ENCODE assay signal across 17 cellular contexts in the genomic region with DNA sequence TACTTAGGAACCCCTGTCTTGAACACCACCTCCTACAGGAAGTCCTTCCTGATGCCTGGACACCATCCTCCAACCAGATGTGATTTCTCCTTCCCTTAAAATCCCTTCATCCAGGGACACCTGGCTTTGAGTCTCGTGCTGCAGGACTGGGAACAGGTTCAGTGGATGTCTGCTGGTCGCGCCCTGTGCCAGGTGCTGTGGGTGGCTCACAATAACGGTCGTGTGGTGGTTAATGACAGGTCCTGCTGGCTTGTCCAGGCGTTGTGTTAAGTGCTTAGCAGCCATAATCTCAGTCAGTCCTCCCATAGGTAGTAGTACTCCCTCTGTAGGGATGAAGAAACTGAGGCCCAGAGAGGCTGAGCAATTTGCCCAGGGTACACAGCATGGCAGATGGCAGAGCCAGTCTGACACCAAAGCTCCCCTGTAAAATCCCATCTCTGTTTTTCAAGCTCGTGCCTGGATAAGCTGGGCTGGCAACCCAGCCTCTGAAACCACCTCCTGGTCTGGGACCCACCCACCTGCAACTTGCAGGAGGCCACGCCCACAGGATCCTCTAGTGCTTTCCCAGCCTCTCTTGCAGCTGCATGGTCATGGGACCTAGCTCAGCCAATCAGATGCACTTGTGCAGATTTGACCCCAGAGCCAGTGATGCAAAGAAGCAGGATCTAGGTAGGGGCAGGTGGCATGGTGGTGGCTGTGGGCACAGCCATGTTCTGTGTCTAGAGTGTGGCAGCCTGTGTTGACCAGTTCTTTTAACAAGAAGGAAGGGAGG.
DNase-seq lines count a peak whose midpoint lies in the region; ATAC-seq and TF ChIP-seq lines count a peak whose summit lies in the region.
"Had no signal": no experiment of that assay in that cellular context is flagged by ENCODE, and none has a peak within 500 bp of the region (broad histone marks: within the 10 kb centered on the region; RNA-seq: fewer than 3 reads in every experiment).

No MANE protein-coding gene starts in this region.

- no peak overlapping the region for H3K4me3 ChIP-seq in colonic mucosa
- H3K4me3 ChIP-seq in suprapubic skin: no peak overlapping the region
- H3K4me3 ChIP-seq in dorsolateral prefrontal cortex: no peak overlapping the region
- H3K4me3 ChIP-seq: GM23248, hepatocyte, pancreas had no signal

- no peak for ATAC-seq in HG03045 (IDR thresholded peaks at IDR 0.05; ENCODE audit: unreplicated experiment)
- ATAC-seq: left cardiac atrium, pancreas had no signal

- no peak for TF ChIP-seq POLR2A in suprapubic skin (IDR thresholded peaks at IDR 0.05)

- DNase-seq in stimulated activated CD4-positive, alpha-beta T cell treated with anti-CD3 and anti-CD28 coated beads, Interleukin-15, amount 100 ng/mL, for 24 hours: peak; percentile 19
- no peak for DNase-seq in stimulated activated CD4-positive, alpha-beta T cell treated with anti-CD3 and anti-CD28 coated beads, Interleukin-4, amount 100 ng/mL, for 24 hours
- DNase-seq in NAMALWA (ENCODE audit: low spot score) (peak; percentile 35), colonic mucosa (peak; percentile 60), suprapubic skin (ENCODE audit: low spot score in 2 of 2) (no peak), dorsolateral prefrontal cortex (no peak), NCI-H1417 treated with DMSO at 0.1 percent for 48 hours (lab: John Stamatoyannopoulos, UW) (no peak)
- DNase-seq: GM23248, left cardiac atrium, NCI-H1436, NCI-H446 treated with DMSO at 0.1 percent for 48 hours, OCI-M1, pancreas, SK-N-SH, trophoblast cell had no signal

- H3K27me3 ChIP-seq in colonic mucosa (no peaks in the 10 kb centered on the region), suprapubic skin (peaks cover 23% of the 10 kb centered on the region), dorsolateral prefrontal cortex (peaks cover 0 to 7% (median 0%) of the 10 kb centered on the region in 45 donors)
- H3K27me3 ChIP-seq: pancreas had no signal

- no peak for TF ChIP-seq EP300 in suprapubic skin (IDR thresholded peaks at IDR 0.05)

- H3K4me1 ChIP-seq in colonic mucosa: peaks cover 11% of the 10 kb centered on the region
- H3K4me1 ChIP-seq in suprapubic skin: peaks cover 62% of the 10 kb centered on the region

- H3K9ac ChIP-seq in colonic mucosa (ENCODE audit: low read depth in 2 of 2, low read length in 2 of 2): no peak overlapping the region
- H3K9ac ChIP-seq: GM23248, SK-N-SH had no signal

- H3K27ac ChIP-seq in colonic mucosa: peak overlapping the region; percentile 18
- peak overlapping the region; percentile 55 for H3K27ac ChIP-seq in suprapubic skin
- H3K27ac ChIP-seq in dorsolateral prefrontal cortex: no peak overlapping the region
- H3K27ac ChIP-seq: GM23248, hepatocyte had no signal

- H3K36me3 ChIP-seq in colonic mucosa: no peaks in the 10 kb centered on the region
- H3K36me3 ChIP-seq in suprapubic skin: no peaks in the 10 kb centered on the region
- H3K36me3 ChIP-seq: pancreas had no signal

- TF ChIP-seq CTCF in colonic mucosa (IDR thresholded peaks at IDR 0.05) (no peak), suprapubic skin (IDR thresholded peaks at IDR 0.05) (no peak), dorsolateral prefrontal cortex (IDR thresholded peaks at IDR 0.05 in 54 of 56, conservative IDR thresholded peaks at IDR 0.05 in 2 of 56; ENCODE audit: low read depth in 1 of 56, partially characterized antibody in 56 of 56) (no peak)

- intact Hi-C loops in colonic mucosa (cut with DNase I): no loop called here
- intact Hi-C loops in dorsolateral prefrontal cortex (cut with DNase I): no loop called here

- 69% methylated on average over 5 of the region's 8 CpGs for WGBS in suprapubic skin

- H3K9me3 ChIP-seq in colonic mucosa: no peaks in the 10 kb centered on the region
- no peaks in the 10 kb centered on the region for H3K9me3 ChIP-seq in suprapubic skin
- H3K9me3 ChIP-seq: pancreas, SK-N-SH had no signal

Comparison
In these comparisons a context has a peak if more than half of its experiments do, and no peak if none do; other contexts are left out.
1. DNase-seq: peak in stimulated activated CD4-positive, alpha-beta T cell treated with anti-CD3 and anti-CD28 coated beads, Interleukin-15, amount 100 ng/mL, for 24 hours (single experiment), NAMALWA (single experiment) and colonic mucosa (single experiment); none in stimulated activated CD4-positive, alpha-beta T cell treated with anti-CD3 and anti-CD28 coated beads, Interleukin-4, amount 100 ng/mL, for 24 hours (single experiment), suprapubic skin (0 of 2), dorsolateral prefrontal cortex (0 of 10) and NCI-H1417 treated with DMSO at 0.1 percent for 48 hours (single experiment).
2. H3K27ac ChIP-seq: peak in colonic mucosa (single experiment) and suprapubic skin (single experiment); none in dorsolateral prefrontal cortex (0 of 59).